1 cellular context compared by ENCODE assay signal in the genomic region with DNA sequence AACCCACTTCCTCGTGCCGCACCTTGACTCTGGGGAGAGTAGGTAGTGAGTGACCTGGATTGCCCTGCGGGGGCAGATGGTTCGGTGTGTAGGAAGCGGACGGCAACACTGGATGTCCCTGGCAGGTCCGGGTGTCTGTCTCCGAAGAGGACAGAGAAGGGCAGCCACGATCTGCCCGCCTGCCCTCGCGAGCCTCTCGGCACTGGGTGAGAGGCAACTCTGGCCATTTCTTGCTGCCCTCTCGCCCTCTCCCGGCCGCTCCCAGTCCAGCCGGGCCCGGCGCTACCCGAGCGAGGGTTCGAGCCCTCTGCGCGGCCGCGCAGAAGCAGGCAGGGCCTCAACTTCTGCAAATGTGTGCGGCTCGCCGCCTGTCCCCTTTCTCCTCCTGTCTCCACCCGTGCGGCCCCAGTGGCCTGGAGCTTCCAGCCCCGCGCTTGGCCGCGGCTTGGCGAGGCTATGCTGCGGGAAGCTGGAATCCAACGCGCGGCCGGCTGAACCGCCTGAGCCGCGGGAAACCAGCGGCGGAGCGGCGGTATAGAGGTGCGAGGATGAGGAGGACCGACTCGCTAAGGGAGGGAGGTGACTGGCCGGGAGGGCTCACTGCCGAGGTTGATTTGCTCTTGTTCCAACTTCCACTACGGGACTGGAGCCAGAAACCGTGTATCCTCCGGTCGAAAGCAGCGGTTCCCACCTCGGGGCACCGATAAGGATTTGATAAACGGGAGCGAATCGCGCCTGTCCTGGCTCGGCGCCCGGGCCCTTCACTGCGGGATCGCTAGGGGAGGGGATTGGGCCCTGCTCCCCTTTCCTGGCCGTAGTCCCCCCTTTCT.
TF ChIP-seq lines count a peak whose summit lies in the region.

No MANE protein-coding gene starts in this region.

TF ChIP-seq in H1, 55 proteins besides CTCF, POLR2A, EP300 and RAD21:
- TF ChIP-seq EZH2 (IDR thresholded peaks at IDR 0.05; ENCODE audit: low read depth, low read length, severe bottlenecking) (peak; percentile 95), PHF8 (conservative IDR thresholded peaks at IDR 0.05; ENCODE audit: low read depth, low read length) (no peak), MAX (IDR thresholded peaks at IDR 0.05) (peak; percentile 48), ASH2L (IDR thresholded peaks at IDR 0.05; ENCODE audit: low read length) (peak; percentile 30), RFX5 (IDR thresholded peaks at IDR 0.05; ENCODE audit: borderline replicate concordance, low read depth, low read length) (no peak), KDM1A (IDR thresholded peaks at IDR 0.05; ENCODE audit: borderline replicate concordance, low read length) (0 out of 2 replicates have a peak, but pooled peaks have one; percentile 35), E2F6 (IDR thresholded peaks at IDR 0.05) (peak; percentile 92), CHD2 (IDR thresholded peaks at IDR 0.05; ENCODE audit: low read length) (no peak), KDM5A (IDR thresholded peaks at IDR 0.05; ENCODE audit: low read length) (no peak), TEAD4 (IDR thresholded peaks at IDR 0.05; ENCODE audit: low read depth, low read length) (no peak), SRF (IDR thresholded peaks at IDR 0.05; ENCODE audit: low read depth, low read length) (no peak), CBX5 (IDR thresholded peaks at IDR 0.05; ENCODE audit: low read depth, low read length) (no peak), SUZ12 (IDR thresholded peaks at IDR 0.05; ENCODE audit: low read length) (peak; percentile 93)
